In genomic region chr9:114080195-114080772, GRCh38 we compare ENCODE assay signal across 21 cellular contexts. TPM values are rescaled to one million over a fixed set of nuclear protein-coding genes. Genes with fewer than 3 reads are reported as not detected.
"Had no signal": no experiment of that assay in that cellular context is flagged by ENCODE, and none has a peak within 500 bp of the region (broad histone marks: within the 10 kb centered on the region; RNA-seq: fewer than 3 reads in every experiment).

No MANE protein-coding gene starts in this region.

- H3K27me3 ChIP-seq: sigmoid colon, uterus had no signal

- H3K36me3 ChIP-seq: brain microvascular endothelial cell, heart left ventricle, left ventricle myocardium inferior, sigmoid colon, uterus had no signal

- H3K4me1 ChIP-seq: sigmoid colon, uterus had no signal

- H3K27ac ChIP-seq: brain microvascular endothelial cell, heart left ventricle, left ventricle myocardium inferior, sigmoid colon, uterus had no signal

- DNase-seq: activated CD4-positive, alpha-beta T cell treated with anti-CD3 and anti-CD28 coated beads, Interleukin-2, amount 10 ng/mL, durations not matched to agents 7 days and 5 days; activated CD8-positive, alpha-beta memory T cell treated with anti-CD3 and anti-CD28 coated beads, Interleukin-2, amount 50 U/mL, for 48 hours; activated gamma-delta T cell treated with Interleukin-2 at 50 U/mL for 16 hours; activated naive CD8-positive, alpha-beta T cell treated with anti-CD3 and anti-CD28 coated beads for 36 hours; activated T-cell treated with anti-CD3 and anti-CD28 coated beads, Interleukin-2, amount 50 U/mL, for 72 hours; amygdala; brain microvascular endothelial cell; effector memory CD8-positive, alpha-beta T cell; heart left ventricle; left ventricle myocardium inferior; stimulated activated CD4-positive, alpha-beta T cell treated with anti-CD3 and anti-CD28 coated beads, Interleukin-1b, Interleukin-23, amount 100 ng/mL, for 48 hours; uterus had no signal

- H3K9me3 Mint-ChIP-seq: activated CD4-positive, alpha-beta T cell treated with anti-CD3 and anti-CD28 coated beads, Interleukin-2, amount 10 ng/mL, durations not matched to agents 7 days and 5 days; activated naive CD8-positive, alpha-beta T cell treated with anti-CD3 and anti-CD28 coated beads for 36 hours; activated T-cell treated with anti-CD3 and anti-CD28 coated beads, Interleukin-2, amount 50 U/mL, for 72 hours; dendritic cell treated with granulocyte-macrophage colony-stimulating factor and Interleukin-4, amounts not matched to agents 40 ng/mL and 50 ng/mL, for 4 days; effector memory CD8-positive, alpha-beta T cell had no signal

- ATAC-seq: activated T-cell treated with anti-CD3 and anti-CD28 coated beads, Interleukin-2, amount 50 U/mL, for 72 hours; effector memory CD8-positive, alpha-beta T cell; heart left ventricle had no signal

- FAIRE-seq: frontal cortex had no signal

- H3K4me3 Mint-ChIP-seq: activated CD4-positive, alpha-beta T cell treated with anti-CD3 and anti-CD28 coated beads, Interleukin-2, amount 10 ng/mL, durations not matched to agents 7 days and 5 days; activated naive CD8-positive, alpha-beta T cell treated with anti-CD3 and anti-CD28 coated beads for 36 hours; activated T-cell treated with anti-CD3 and anti-CD28 coated beads, Interleukin-2, amount 50 U/mL, for 72 hours; dendritic cell treated with granulocyte-macrophage colony-stimulating factor and Interleukin-4, amounts not matched to agents 40 ng/mL and 50 ng/mL, for 4 days; effector memory CD8-positive, alpha-beta T cell had no signal

- H3K27ac Mint-ChIP-seq: activated CD4-positive, alpha-beta T cell treated with anti-CD3 and anti-CD28 coated beads, Interleukin-2, amount 10 ng/mL, durations not matched to agents 7 days and 5 days; activated naive CD8-positive, alpha-beta T cell treated with anti-CD3 and anti-CD28 coated beads for 36 hours; activated T-cell treated with anti-CD3 and anti-CD28 coated beads, Interleukin-2, amount 50 U/mL, for 72 hours; dendritic cell treated with granulocyte-macrophage colony-stimulating factor and Interleukin-4, amounts not matched to agents 40 ng/mL and 50 ng/mL, for 4 days; effector memory CD8-positive, alpha-beta T cell had no signal

- H3K4me1 Mint-ChIP-seq: activated naive CD8-positive, alpha-beta T cell treated with anti-CD3 and anti-CD28 coated beads for 36 hours had no signal

- H3K4me3 ChIP-seq: heart left ventricle, left ventricle myocardium inferior, sigmoid colon, uterus had no signal

- H3K36me3 Mint-ChIP-seq: activated naive CD8-positive, alpha-beta T cell treated with anti-CD3 and anti-CD28 coated beads for 36 hours had no signal

- H3K9me3 ChIP-seq: heart left ventricle, left ventricle myocardium inferior, sigmoid colon, uterus had no signal

RNA-seq across cellular contexts. Expression of gene AMBP, which starts 2.2 kb away (rescaled TPM):
- total RNA-seq: activated CD4-positive, alpha-beta T cell treated with anti-CD3 and anti-CD28 coated beads, Interleukin-2, amount 10 ng/mL, durations not matched to agents 7 days and 5 days; activated naive CD8-positive, alpha-beta T cell treated with anti-CD3 and anti-CD28 coated beads for 36 hours; activated T-cell treated with anti-CD3 and anti-CD28 coated beads, Interleukin-2, amount 50 U/mL, for 72 hours; epithelial cell of proximal tubule; left ventricle myocardium inferior; mesenteric fat pad; omental fat pad; pulmonary artery endothelial cell; sigmoid colon; T-helper 2 cell treated with Interferon-gamma antibody and Interleukin-4, amounts not matched to agents 100 ng/mL and 5 ng/mL, for 36 hours had no signal
- polyA plus RNA-seq: neural cell had no signal

RNA-seq across cellular contexts. Expression of gene KIF12, which starts 18.8 kb away (rescaled TPM):
- total RNA-seq: activated CD4-positive, alpha-beta T cell treated with anti-CD3 and anti-CD28 coated beads, Interleukin-2, amount 10 ng/mL, durations not matched to agents 7 days and 5 days; activated naive CD8-positive, alpha-beta T cell treated with anti-CD3 and anti-CD28 coated beads for 36 hours; activated T-cell treated with anti-CD3 and anti-CD28 coated beads, Interleukin-2, amount 50 U/mL, for 72 hours; left ventricle myocardium inferior; T-helper 2 cell treated with Interferon-gamma antibody and Interleukin-4, amounts not matched to agents 100 ng/mL and 5 ng/mL, for 36 hours had no signal
- polyA plus RNA-seq: neural cell had no signal
